Comparison of ENCODE assay signal across 10 cellular contexts in the genomic region with DNA sequence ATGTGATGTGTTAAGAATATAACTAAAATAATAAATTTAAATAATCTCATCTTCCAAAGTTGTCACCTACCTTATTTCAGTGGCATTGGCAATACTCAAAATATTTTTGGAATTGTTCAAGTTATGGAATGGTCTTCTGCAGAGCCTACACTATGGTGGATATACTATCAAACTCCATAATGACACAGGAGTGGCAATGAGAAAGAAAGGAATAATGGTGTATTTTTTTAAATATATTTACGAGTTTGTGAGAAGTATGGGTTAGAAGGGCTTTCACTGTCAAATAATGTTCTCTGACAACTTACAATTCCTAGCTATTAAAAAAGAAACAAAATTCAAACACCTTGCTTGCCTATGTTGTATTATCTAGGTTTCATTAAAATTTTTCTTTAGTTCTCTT.
"Had no signal": no experiment of that assay in that cellular context is flagged by ENCODE, and none has a peak within 500 bp of the region (broad histone marks: within the 10 kb centered on the region; RNA-seq: fewer than 3 reads in every experiment).

No MANE protein-coding gene starts in this region.

- H3K27ac ChIP-seq: GM23248 had no signal

- FAIRE-seq: H1, H54 had no signal

- DNase-seq: GM23248, GOT3, H9, HCEC 1CT, HFFc6 had no signal

- H3K9me3 ChIP-seq: HAP-1 had no signal

- H3K4me2 ChIP-seq: GM23338 had no signal

- ATAC-seq: GM23338, HCT116 had no signal

- H2AFZ ChIP-seq: GM23248, GM23338 had no signal

- H3K9ac ChIP-seq: GM23248 had no signal

- H3K4me3 ChIP-seq: GM23248, GM23338, HAP-1 had no signal
